8 cellular contexts compared by ENCODE assay signal in genomic region chrX:129931411-129932136, GRCh38. TPM values are rescaled to one million over a fixed set of nuclear protein-coding genes. Genes with fewer than 3 reads are reported as not detected.
DNase-seq lines count a peak whose midpoint lies in the region; ATAC-seq, FAIRE-seq and TF ChIP-seq lines count a peak whose summit lies in the region.

No MANE protein-coding gene starts in this region.

- no peaks in the 10 kb centered on the region for H3K9me3 Mint-ChIP-seq in activated naive CD4-positive, alpha-beta T cell treated with anti-CD3 and anti-CD28 coated beads, Interleukin-2, amount 50 U/mL, for 24 hours

- TF ChIP-seq CTCF in neutrophil (IDR thresholded peaks at IDR 0.05) = no peak
- no peak for TF ChIP-seq CTCF in thyroid gland (IDR thresholded peaks at IDR 0.05)

- no peaks in the 10 kb centered on the region for H3K36me3 ChIP-seq in neutrophil
- peaks cover 0 to 5% of the 10 kb centered on the region in 2 donors for H3K36me3 ChIP-seq in thyroid gland

- H3K27ac ChIP-seq in neutrophil = peak overlapping the region; percentile 93
- H3K27ac ChIP-seq in thyroid gland = peak overlapping the region; percentile 66 to 85 (median 83)

- H3K4me3 ChIP-seq in neutrophil (ENCODE audit: low read depth in 1 of 2, low read length in 1 of 2) = peak overlapping the region; percentile 68 to 73
- H3K4me3 ChIP-seq in thyroid gland (replicated peaks in 1 of 3) = peak overlapping the region in 2 of 3 donors; percentile 27 to 40

- no peaks in the 10 kb centered on the region for H3K27me3 Mint-ChIP-seq in activated naive CD4-positive, alpha-beta T cell treated with anti-CD3 and anti-CD28 coated beads, Interleukin-2, amount 50 U/mL, for 24 hours

- H3K36me3 Mint-ChIP-seq in activated naive CD4-positive, alpha-beta T cell treated with anti-CD3 and anti-CD28 coated beads, Interleukin-2, amount 50 U/mL, for 24 hours = peaks cover under 1% of the 10 kb centered on the region

- intact Hi-C loops in thyroid gland (cut with DNase I) = no loop called here

- no peak overlapping the region for H3K27ac Mint-ChIP-seq in activated naive CD4-positive, alpha-beta T cell treated with anti-CD3 and anti-CD28 coated beads, Interleukin-2, amount 50 U/mL, for 24 hours

- peak in 1 of 2 donors; percentile 54 for TF ChIP-seq POLR2A in thyroid gland (IDR thresholded peaks at IDR 0.05)

- 0 to 2% methylated on average over 13 to 16 of the region's 50 CpGs for WGBS in thyroid gland, 2 donors

- H3K4me3 Mint-ChIP-seq in activated naive CD4-positive, alpha-beta T cell treated with anti-CD3 and anti-CD28 coated beads, Interleukin-2, amount 50 U/mL, for 24 hours = peak overlapping the region; percentile 71

- H3K9me3 ChIP-seq in neutrophil (no peaks in the 10 kb centered on the region), thyroid gland (no peaks in the 10 kb centered on the region)

- ATAC-seq in GM21423 (IDR thresholded peaks at IDR 0.05; ENCODE audit: unreplicated experiment) = peak; percentile 69

- peaks cover 7% of the 10 kb centered on the region for H3K4me1 Mint-ChIP-seq in activated naive CD4-positive, alpha-beta T cell treated with anti-CD3 and anti-CD28 coated beads, Interleukin-2, amount 50 U/mL, for 24 hours

- no peak for FAIRE-seq in HTR-8/SVneo (lab: Jason Lieb, UNC)

- peaks cover 19 to 21% of the 10 kb centered on the region in 2 experiments for H3K4me1 ChIP-seq in neutrophil (ENCODE audit: control insufficient read depth in 1 of 2, insufficient read depth in 1 of 2, low read depth in 1 of 2, low read length in 1 of 2)
- no peaks in the 10 kb centered on the region for H3K4me1 ChIP-seq in thyroid gland

- DNase-seq in DMS114 treated with DMSO at 0.1 percent for 48 hours (lab: John Stamatoyannopoulos, UW; ENCODE audit: unreplicated experiment) = peak; percentile 44
- DNase-seq in HTR-8/SVneo (ENCODE audit: insufficient read length, low spot score) = peak; percentile 69
- DNase-seq in RPMI7951 (ENCODE audit: low read depth) = peak; percentile 90
- DNase-seq in globus pallidus (ENCODE audit: low spot score) = peak; percentile 94
- peak; percentile 88 to 91 for DNase-seq in thyroid gland

- H3K27me3 ChIP-seq in neutrophil = peaks cover 8% of the 10 kb centered on the region
- no peaks in the 10 kb centered on the region for H3K27me3 ChIP-seq in thyroid gland

RNA-seq across cellular contexts. Expression of gene UTP14A, which starts 25.6 kb away (rescaled TPM):
- 16.5 and 17.0 TPM in 2 replicates for total RNA-seq in RPMI7951 (2014; rRNA removed; shearing (Covaris generic))
- total RNA-seq in thyroid gland = 10 to 100 TPM; 12.2 to 14.7 (median 13.4) TPM

RNA-seq across cellular contexts. Expression of gene BCORL1, which starts 50.9 kb away (rescaled TPM):
- 0.49 and 0.96 TPM in 2 replicates for total RNA-seq in RPMI7951 (2014; rRNA removed; shearing (Covaris generic))
- total RNA-seq in thyroid gland = 10 to 100 TPM in 1 of 4 donors, 1 to 10 TPM in 3; 4.7 to 12.0 (median 6.2) TPM

Comparison
In these comparisons a context has a peak if more than half of its experiments do, and no peak if none do; other contexts are left out.
1. Peak in every context shown above with its lines: DNase-seq, ATAC-seq, H3K4me3 ChIP-seq and H3K27ac ChIP-seq.
2. DNase-seq: peak in every context shown above with its lines; median percentile 94 in globus pallidus; 90 in RPMI7951; 90 in thyroid gland; 69 in HTR-8/SVneo; 44 in DMS114 treated with DMSO at 0.1 percent for 48 hours.